15 cellular contexts compared by ENCODE assay signal in the genomic region with DNA sequence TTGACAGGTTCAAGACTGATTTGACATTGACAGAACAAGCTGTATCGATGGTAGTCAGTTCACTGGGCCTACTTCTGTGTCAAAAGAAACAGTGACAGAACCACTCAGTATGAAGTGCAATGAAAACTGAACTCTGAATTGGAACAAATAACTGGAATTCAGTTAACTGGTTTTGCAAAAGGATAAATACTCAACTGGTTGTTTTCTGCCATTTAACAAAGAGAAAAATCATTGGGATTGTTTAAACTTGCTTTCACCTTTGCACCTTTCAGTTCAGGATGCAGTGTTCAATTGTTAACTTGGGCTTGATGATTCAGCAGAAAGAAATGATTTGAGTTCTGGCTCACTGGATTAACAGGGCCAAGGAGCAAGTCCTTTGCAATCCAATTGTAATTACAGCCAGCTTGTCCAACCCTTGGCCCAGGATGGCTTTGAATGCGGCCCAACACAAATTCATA. TPM values are rescaled to one million over a fixed set of nuclear protein-coding genes. Genes with fewer than 3 reads are reported as not detected.
DNase-seq lines count a peak whose midpoint lies in the region; ATAC-seq, FAIRE-seq and TF ChIP-seq lines count a peak whose summit lies in the region.
"Had no signal": no experiment of that assay in that cellular context is flagged by ENCODE, and none has a peak within 500 bp of the region (broad histone marks: within the 10 kb centered on the region; RNA-seq: fewer than 3 reads in every experiment).

No MANE protein-coding gene starts in this region.

- H3K27me3 ChIP-seq in GM23248 (replicated peaks; ENCODE audit: insufficient read depth) (no peaks in the 10 kb centered on the region), body of pancreas (no peaks in the 10 kb centered on the region), osteoblast (ENCODE audit: insufficient read depth, low read length) (no peaks in the 10 kb centered on the region), lower lobe of right lung (ENCODE audit: low read depth) (no peaks in the 10 kb centered on the region)
- H3K27me3 ChIP-seq: SJSA1 had no signal

- H3K9ac ChIP-seq in GM23248, result no peak overlapping the region

- H4K20me1 ChIP-seq in GM23248 (ENCODE audit: insufficient read depth), result no peaks in the 10 kb centered on the region
- H4K20me1 ChIP-seq in osteoblast (ENCODE audit: insufficient read depth, low read length), result no peaks in the 10 kb centered on the region

- H3K27ac ChIP-seq in GM23248, result peak overlapping the region; percentile 25
- H3K27ac ChIP-seq in body of pancreas, result peak overlapping the region; percentile 57 to 82 (median 70)
- H3K27ac ChIP-seq in osteoblast (ENCODE audit: low read depth, low read length), result no peak overlapping the region
- no peak overlapping the region for H3K27ac ChIP-seq in lower lobe of right lung
- H3K27ac ChIP-seq: SJSA1 had no signal

- FAIRE-seq in GM12892 (lab: Jason Lieb, UNC), result no peak
- FAIRE-seq: frontal cortex had no signal

- H3K4me2 ChIP-seq in GM23248 (ENCODE audit: unreplicated experiment), result no peak overlapping the region
- no peak overlapping the region for H3K4me2 ChIP-seq in osteoblast (ENCODE audit: insufficient read depth, low read length)

- 23 to 40% methylated on average over 2 of the region's 2 CpGs for WGBS in GM23248 (ENCODE audit: low coverage in 1 of 2, low lambda C conversion rate in 2 of 2, missing lambda C conversion rate in 2 of 2), 2 experiments
- WGBS in body of pancreas, 2 donors, result 12 to 39% methylated on average over 2 of the region's 2 CpGs

- H3K4me3 ChIP-seq in GM23248 (no peak overlapping the region), body of pancreas (no peak overlapping the region), osteoblast (ENCODE audit: insufficient read depth, low read length) (no peak overlapping the region), lower lobe of right lung (no peak overlapping the region)
- H3K4me3 ChIP-seq: SJSA1 had no signal

- intact Hi-C loops in body of pancreas (cut with DNase I) (no loop called here), lower lobe of right lung (cut with DNase I) (no loop called here)

- no peaks in the 10 kb centered on the region for H3K36me3 ChIP-seq in GM23248 (ENCODE audit: low read depth)
- H3K36me3 ChIP-seq in body of pancreas (replicated peaks in 1 of 2; ENCODE audit: insufficient read depth in 1 of 2, low read depth in 2 of 2), result no peaks in the 10 kb centered on the region
- no peaks in the 10 kb centered on the region for H3K36me3 ChIP-seq in osteoblast (ENCODE audit: insufficient read depth, low read length)
- H3K36me3 ChIP-seq in lower lobe of right lung, result no peaks in the 10 kb centered on the region
- H3K36me3 ChIP-seq: SJSA1 had no signal

- peak; percentile 41 for DNase-seq in GM23248
- peak; percentile 31 to 49 (median 34) for DNase-seq in body of pancreas
- peak; percentile 30 for DNase-seq in glomerular visceral epithelial cell (ENCODE audit: extremely low spot score)
- DNase-seq in osteoblast (ENCODE audit: insufficient read length, low spot score, missing footprints), result peak; percentile 60
- no peak for DNase-seq in NCI-H1930 (lab: John Stamatoyannopoulos, UW)
- DNase-seq in lower lobe of right lung, result no peak
- DNase-seq in GM12892 (ENCODE audit: insufficient read length), result no peak
- DNase-seq: activated naive CD4-positive, alpha-beta T cell treated with anti-CD3 and anti-CD28 coated beads, Interleukin-2, amount 10 ng/mL, durations not matched to agents 7 days and 5 days; cerebellar nuclear complex; DMS 273 treated with DMSO at 0.1 percent for 48 hours; left ventricle myocardium superior; NK-92 treated with Interleukin-12 subunit alpha and Interleukin-12 subunit beta, amount 100 ng/mL, for 24 hours had no signal

- TF ChIP-seq CTCF in body of pancreas (IDR thresholded peaks at IDR 0.05), result no peak
- no peak for TF ChIP-seq CTCF in osteoblast (IDR thresholded peaks at IDR 0.05; ENCODE audit: extremely low read depth, low read depth, low read length)
- no peak for TF ChIP-seq CTCF in lower lobe of right lung (IDR thresholded peaks at IDR 0.05)

- peak; percentile 35 for ATAC-seq in body of pancreas
- no peak for ATAC-seq in lower lobe of right lung
- ATAC-seq in HG02588 (IDR thresholded peaks at IDR 0.05; ENCODE audit: unreplicated experiment), result no peak
- ATAC-seq: left ventricle myocardium superior had no signal

- no peak for TF ChIP-seq POLR2A in body of pancreas (IDR thresholded peaks at IDR 0.05)
- no peak for TF ChIP-seq POLR2A in GM12892 (IDR thresholded peaks at IDR 0.05; ENCODE audit: low read depth, low read length)

- no peaks in the 10 kb centered on the region for H3K9me2 ChIP-seq in GM23248 (ENCODE audit: insufficient read depth)

- in situ Hi-C loops in GM23248 (cut with MboI), result no loop called here

- H2AFZ ChIP-seq in GM23248 (no peak overlapping the region), osteoblast (ENCODE audit: low read length) (no peak overlapping the region)

- H3F3A ChIP-seq in GM23248 (ENCODE audit: insufficient read depth), result peaks cover 14% of the 10 kb centered on the region

- H3K79me2 ChIP-seq in GM23248 (ENCODE audit: insufficient read depth) (peaks cover 4% of the 10 kb centered on the region; the same call in 1 of the 2 replicates), osteoblast (ENCODE audit: insufficient read depth, low read length) (no peaks in the 10 kb centered on the region)

- no peaks in the 10 kb centered on the region for H3K9me3 ChIP-seq in GM23248 (ENCODE audit: low read depth)
- H3K9me3 ChIP-seq in body of pancreas, result no peaks in the 10 kb centered on the region
- no peaks in the 10 kb centered on the region for H3K9me3 ChIP-seq in osteoblast (ENCODE audit: low read depth, low read length)
- H3K9me3 ChIP-seq in lower lobe of right lung, result no peaks in the 10 kb centered on the region
- H3K9me3 ChIP-seq: SJSA1 had no signal

- H3K4me1 ChIP-seq in GM23248 (ENCODE audit: insufficient read depth), result peaks cover 21% of the 10 kb centered on the region
- H3K4me1 ChIP-seq in body of pancreas, result peaks cover 78% of the 10 kb centered on the region
- H3K4me1 ChIP-seq in osteoblast (ENCODE audit: insufficient read depth, low read length), result peaks cover 31% of the 10 kb centered on the region
- H3K4me1 ChIP-seq in lower lobe of right lung, result peaks cover 13% of the 10 kb centered on the region
- H3K4me1 ChIP-seq: SJSA1 had no signal

RNA-seq across cellular contexts. Expression of a gene that starts 4.9 kb away (rescaled TPM):
- total RNA-seq in GM23248 (2014; rRNA removed; shearing (Covaris generic)), result 24.2 and 48.0 TPM in 2 replicates
- polyA plus RNA-seq in GM23248 (2016; fragmentation: Nextera tagmentation; extraction: Ambion mirVana), result 19.7 and 20.1 TPM in 2 replicates
- total RNA-seq in body of pancreas (10 to 100 TPM in 1 of 2 donors, 1 to 10 TPM in 1; 8.2 to 24.4 TPM), osteoblast (31.1 and 34.5 TPM in 2 replicates), lower lobe of right lung (24.2 TPM)
- 2.7 TPM for polyA plus RNA-seq in GM12892 (2012; ENCODE audit: missing spikeins)

RNA-seq across cellular contexts. Expression of a gene that starts 5.1 kb away (rescaled TPM):
- total RNA-seq in GM23248 (2014; rRNA removed; shearing (Covaris generic)), result 13.4 and 14.3 TPM in 2 replicates
- 16.3 and 18.8 TPM in 2 replicates for polyA plus RNA-seq in GM23248 (2016; fragmentation: Nextera tagmentation; extraction: Ambion mirVana)
- total RNA-seq in body of pancreas, result 10 to 100 TPM; 12.5 to 19.5 TPM
- 31.5 and 34.7 TPM in 2 replicates for total RNA-seq in osteoblast
- 21.2 TPM for total RNA-seq in lower lobe of right lung
- 15.6 TPM for polyA plus RNA-seq in GM12892 (2012; ENCODE audit: missing spikeins)

Comparison
In these comparisons a context has a peak if more than half of its experiments do, and no peak if none do; other contexts are left out.
1. DNase-seq: peak in GM23248 (single experiment), body of pancreas (4 of 4), glomerular visceral epithelial cell (single experiment) and osteoblast (single experiment); none in NCI-H1930 (0 of 2), lower lobe of right lung (single experiment) and GM12892 (single experiment).
2. H3K27ac ChIP-seq: peak in GM23248 (single experiment) and body of pancreas (4 of 4); none in osteoblast (single experiment) and lower lobe of right lung (single experiment).